ENCODE assay signal across 24 cellular contexts in the genomic region with DNA sequence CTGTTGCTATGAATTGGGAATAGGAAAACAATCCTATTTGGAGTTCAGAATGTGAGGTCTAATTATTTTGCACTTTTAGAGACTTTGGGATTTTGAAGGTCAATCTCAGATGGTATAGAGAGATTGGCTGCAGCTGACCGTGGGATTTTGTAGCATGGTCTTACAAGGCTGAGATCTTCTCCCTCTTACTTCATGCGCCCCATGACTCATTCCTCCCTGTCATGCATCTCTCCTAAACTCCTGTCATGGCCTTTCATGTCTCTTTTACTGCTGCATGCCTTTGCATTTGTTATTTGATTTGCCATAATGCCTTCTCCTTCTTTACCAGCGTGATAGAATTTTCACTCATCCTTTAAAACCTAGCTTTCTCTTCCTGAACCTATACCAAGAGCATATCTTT.
DNase-seq lines count a peak whose midpoint lies in the region; ATAC-seq and TF ChIP-seq lines count a peak whose summit lies in the region.
"Had no signal": no experiment of that assay in that cellular context is flagged by ENCODE, and none has a peak within 500 bp of the region (broad histone marks: within the 10 kb centered on the region; RNA-seq: fewer than 3 reads in every experiment).

No MANE protein-coding gene starts in this region.

- H3K9ac ChIP-seq in NT2/D1 (ENCODE audit: insufficient read length, low read depth), result no peak overlapping the region

- POLR2A ChIA-PET in HEK293T (lab: Yijun Ruan, JAX), result no interaction called here

- H3K27me3 ChIP-seq in NT2/D1 (ENCODE audit: insufficient read depth, insufficient read length) (no peaks in the 10 kb centered on the region), left lung (no peaks in the 10 kb centered on the region)
- H3K27me3 ChIP-seq: SJSA1, stomach, tibial artery had no signal

- H3K4me1 ChIP-seq in NT2/D1 (ENCODE audit: insufficient read depth, insufficient read length) (no peaks in the 10 kb centered on the region), left lung (no peaks in the 10 kb centered on the region)
- H3K4me1 ChIP-seq: SJSA1, tibial artery had no signal

- no peak overlapping the region for H3K4me3 ChIP-seq in NT2/D1 (ENCODE audit: insufficient read length, low read depth)
- H3K4me3 ChIP-seq in epithelial cell of esophagus (ENCODE audit: low read length), result no peak overlapping the region
- H3K4me3 ChIP-seq in left lung, result no peak overlapping the region
- H3K4me3 ChIP-seq: SJSA1, stomach, tibial artery had no signal

- no peaks in the 10 kb centered on the region for H3K36me3 ChIP-seq in NT2/D1 (ENCODE audit: insufficient read depth, insufficient read length, low read length)
- H3K36me3 ChIP-seq in left lung, result no peaks in the 10 kb centered on the region
- H3K36me3 ChIP-seq: SJSA1, stomach, tibial artery had no signal

- H3K9me3 ChIP-seq in NT2/D1 (ENCODE audit: insufficient read depth, low read length) (no peaks in the 10 kb centered on the region), left lung (no peaks in the 10 kb centered on the region)
- H3K9me3 ChIP-seq: SJSA1, stomach, tibial artery had no signal

- CTCF ChIA-PET in HEK293T (lab: Yijun Ruan, JAX), result no interaction called here

- TF ChIP-seq CTCF in epithelial cell of esophagus (IDR thresholded peaks at IDR 0.05; ENCODE audit: insufficient read depth, low read depth, low read length, missing control alignments) (no peak), left lung (IDR thresholded peaks at IDR 0.05) (no peak)

- no peak for ATAC-seq in left lung
- ATAC-seq: left colon had no signal

- intact Hi-C loops in left lung (cut with DNase I), result no loop called here

- no peak overlapping the region for H3K27ac ChIP-seq in left lung
- H3K27ac ChIP-seq: SJSA1, stomach, tibial artery had no signal

- DNase-seq in HEK293T (ENCODE audit: extremely low spot score) (no peak), NT2/D1 (ENCODE audit: low read depth, low spot score) (peak; percentile 23), epithelial cell of esophagus (ENCODE audit: low read depth) (peak; percentile 34), myocyte (ENCODE audit: low read depth) (peak; percentile 15), left lung (no peak), NCI-H82 treated with DMSO at 0.1 percent for 48 hours (lab: John Stamatoyannopoulos, UW; ENCODE audit: unreplicated experiment) (no peak), NCI-H187 (lab: John Stamatoyannopoulos, UW) (no peak)
- DNase-seq: activated CD4-positive, alpha-beta T cell treated with anti-CD3 and anti-CD28 coated beads, Interleukin-2, amount 10 ng/mL, durations not matched to agents 24 days and 14 days; activated naive CD4-positive, alpha-beta T cell treated with Interleukin-2 at 50 U/mL for 16 hours; activated T-cell treated with anti-CD3 and anti-CD28 coated beads, Interleukin-2, amount 50 U/mL, for 48 hours; amniotic stem cell; GOT3; head of caudate nucleus; left colon; MM.1S; naive B cell; NCI-H1694; NCI-H2171 treated with DMSO at 0.1 percent for 48 hours; NCI-H524 treated with DMSO at 0.1 percent for 48 hours; stimulated activated CD8-positive, alpha-beta memory T cell treated with anti-CD3 and anti-CD28 coated beads, Interleukin-4, amount 100 ng/mL, for 48 hours; stomach; T-helper 1 cell; tibial artery had no signal

TF ChIP-seq in HEK293T, 16 proteins besides CTCF, POLR2A, EP300 and RAD21:
- TF ChIP-seq HDGF (IDR thresholded peaks at IDR 0.05; ENCODE audit: borderline replicate concordance) (no peak), FOXM1 (IDR thresholded peaks at IDR 0.05; ENCODE audit: borderline replicate concordance) (no peak), FOXA1 (IDR thresholded peaks at IDR 0.05) (no peak), ZNF384 (IDR thresholded peaks at IDR 0.05) (no peak), NFRKB (IDR thresholded peaks at IDR 0.05) (no peak), CTBP1 (IDR thresholded peaks at IDR 0.05; ENCODE audit: borderline replicate concordance) (no peak)
- TF ChIP-seq, protein P1, sequence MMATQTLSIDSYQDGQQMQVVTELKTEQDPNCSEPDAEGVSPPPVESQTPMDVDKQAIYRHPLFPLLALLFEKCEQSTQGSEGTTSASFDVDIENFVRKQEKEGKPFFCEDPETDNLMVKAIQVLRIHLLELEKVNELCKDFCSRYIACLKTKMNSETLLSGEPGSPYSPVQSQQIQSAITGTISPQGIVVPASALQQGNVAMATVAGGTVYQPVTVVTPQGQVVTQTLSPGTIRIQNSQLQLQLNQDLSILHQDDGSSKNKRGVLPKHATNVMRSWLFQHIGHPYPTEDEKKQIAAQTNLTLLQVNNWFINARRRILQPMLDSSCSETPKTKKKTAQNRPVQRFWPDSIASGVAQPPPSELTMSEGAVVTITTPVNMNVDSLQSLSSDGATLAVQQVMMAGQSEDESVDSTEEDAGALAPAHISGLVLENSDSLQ (IDR thresholded peaks at IDR 0.05), result peak; percentile 21; the same call in 1 of the 2 replicates

Comparison
In these comparisons a context has a peak if more than half of its experiments do, and no peak if none do; other contexts are left out.
1. DNase-seq: peak in NT2/D1 (single experiment), epithelial cell of esophagus (single experiment) and myocyte (single experiment); none in HEK293T (single experiment), left lung (0 of 2), NCI-H82 treated with DMSO at 0.1 percent for 48 hours (single experiment) and NCI-H187 (0 of 2).